In the genomic region with DNA sequence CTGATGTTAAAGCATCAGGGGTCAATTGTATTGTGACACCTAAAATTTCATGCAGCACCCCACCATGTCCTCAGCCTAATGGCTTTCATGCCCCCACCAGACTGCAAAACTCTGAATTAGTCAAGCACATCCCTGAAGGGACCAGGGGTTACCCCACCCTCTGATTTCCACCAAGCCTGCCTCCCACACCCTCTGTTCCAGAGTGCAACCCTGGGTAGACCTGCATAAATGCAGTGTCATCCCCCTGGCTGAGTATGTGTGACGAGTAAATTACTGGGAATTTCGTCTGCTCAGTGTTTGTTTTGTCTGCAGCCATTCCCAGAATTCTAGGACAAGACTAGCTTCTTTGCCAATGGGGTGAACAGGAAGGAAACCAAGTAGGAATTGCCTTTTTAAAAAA, we compare ENCODE assay signal across 8 cellular contexts.
DNase-seq lines count a peak whose midpoint lies in the region; ATAC-seq and TF ChIP-seq lines count a peak whose summit lies in the region.
"Not testable (repeated sequence)": the region's sequence is repeated elsewhere in the genome, so short reads cannot be mapped to it uniquely, and the experiment has no call there.

No MANE protein-coding gene starts in this region.

- not testable (repeated sequence) for H3K27ac Mint-ChIP-seq in natural killer cell treated with Interleukin-12 subunit alpha and Interleukin-12 subunit beta and Interleukin-15 and Interleukin-18, amount 100 ng/mL, for 72 hours; stimulated activated memory B cell treated with anti-CD40 and anti-IgM and Interleukin-4, amounts not matched to agents 10 μg/mL and 1 μg/mL and 100 μg/mL, for 72 hours

- not testable (repeated sequence) for H3K4me3 ChIP-seq in SJCRH30; right cardiac atrium (ENCODE audit: low read length); right lobe of liver; aorta (ENCODE audit: low read length in 2 of 2)

- not testable (repeated sequence) for H3K27ac ChIP-seq in SJCRH30; right cardiac atrium (ENCODE audit: low read length); right lobe of liver; aorta (ENCODE audit: low read depth in 1 of 2, low read length in 2 of 2)

- peak; percentile 72 for ATAC-seq in esophagus mucosa
- peak; percentile 68 to 70 for ATAC-seq in right cardiac atrium
- ATAC-seq in right lobe of liver = peak in 3 of 4 donors; percentile 26 to 72 (median 48)
- peak; percentile 45 to 66 for ATAC-seq in natural killer cell treated with Interleukin-12 subunit alpha and Interleukin-12 subunit beta and Interleukin-15 and Interleukin-18, amount 100 ng/mL, for 72 hours
- peak; percentile 72 for ATAC-seq in stimulated activated memory B cell treated with anti-CD40 and anti-IgM and Interleukin-4, amounts not matched to agents 10 μg/mL and 1 μg/mL and 100 μg/mL, for 72 hours
- ATAC-seq in aorta (ENCODE audit: low FRiP score) = peak; percentile 90

- TF ChIP-seq POLR2A in right lobe of liver (IDR thresholded peaks at IDR 0.05) = not testable (repeated sequence)

- H3K4me1 ChIP-seq in SJCRH30; right cardiac atrium (ENCODE audit: control insufficient read depth, insufficient read depth, low read length); right lobe of liver; aorta (ENCODE audit: control insufficient read depth in 1 of 2, insufficient read depth in 2 of 2, low read length in 2 of 2): not testable (repeated sequence)

- not testable (repeated sequence) for TF ChIP-seq CTCF in right lobe of liver (IDR thresholded peaks at IDR 0.05)

- H3K9me3 ChIP-seq in SJCRH30 (replicated peaks); right cardiac atrium (ENCODE audit: control insufficient read depth, low read length); right lobe of liver; aorta (ENCODE audit: control insufficient read depth, low read length): not testable (repeated sequence)

- H3K4me3 Mint-ChIP-seq in natural killer cell treated with Interleukin-12 subunit alpha and Interleukin-12 subunit beta and Interleukin-15 and Interleukin-18, amount 100 ng/mL, for 72 hours; stimulated activated memory B cell treated with anti-CD40 and anti-IgM and Interleukin-4, amounts not matched to agents 10 μg/mL and 1 μg/mL and 100 μg/mL, for 72 hours: not testable (repeated sequence)

- H3K27me3 ChIP-seq in SJCRH30; right cardiac atrium (ENCODE audit: control insufficient read depth, insufficient read depth); right lobe of liver; aorta (ENCODE audit: control insufficient read depth in 1 of 2, insufficient read depth in 2 of 2, low read length in 1 of 2): not testable (repeated sequence)

- H3K4me1 Mint-ChIP-seq in natural killer cell treated with Interleukin-12 subunit alpha and Interleukin-12 subunit beta and Interleukin-15 and Interleukin-18, amount 100 ng/mL, for 72 hours (ENCODE audit: low read depth in 2 of 2); stimulated activated memory B cell treated with anti-CD40 and anti-IgM and Interleukin-4, amounts not matched to agents 10 μg/mL and 1 μg/mL and 100 μg/mL, for 72 hours: not testable (repeated sequence)

- intact Hi-C loops in right cardiac atrium (cut with DNase I) (loop anchor here in 2 of 4 donors (10.0 kb wide), 1 partner anchor 754 kb away; no protein-coding TSS in a partner anchor), right lobe of liver (cut with DNase I) (loop anchor here in 1 of 2 donors (5.0 kb wide), 1 partner anchor 762 kb away; no protein-coding TSS in a partner anchor)
- intact Hi-C loops in aorta (cut with DNase I) = not testable (repeated sequence)

- DNase-seq in Daoy (ENCODE audit: low read depth) (peak; percentile 73), SJCRH30 (peak; percentile 67 to 70)
- not testable (repeated sequence) for DNase-seq in right cardiac atrium; right lobe of liver; natural killer cell treated with Interleukin-12 subunit alpha and Interleukin-12 subunit beta and Interleukin-15 and Interleukin-18, amount 100 ng/mL, for 72 hours (ENCODE audit: low spot score); aorta

- 11% methylated on average over 2 of the region's 2 CpGs for WGBS in right cardiac atrium
- 6% methylated on average over 2 of the region's 2 CpGs for WGBS in right lobe of liver (ENCODE audit: insufficient coverage, low coverage, low lambda C conversion rate, missing lambda C conversion rate)
- WGBS in aorta, 2 donors = 15 to 18% methylated on average over 2 of the region's 2 CpGs

- not testable (repeated sequence) for H3K36me3 ChIP-seq in SJCRH30; right lobe of liver; aorta (ENCODE audit: control insufficient read depth in 1 of 2, insufficient read depth in 2 of 2, low read length in 1 of 2)

- H3K27me3 Mint-ChIP-seq in natural killer cell treated with Interleukin-12 subunit alpha and Interleukin-12 subunit beta and Interleukin-15 and Interleukin-18, amount 100 ng/mL, for 72 hours; stimulated activated memory B cell treated with anti-CD40 and anti-IgM and Interleukin-4, amounts not matched to agents 10 μg/mL and 1 μg/mL and 100 μg/mL, for 72 hours: not testable (repeated sequence)

- peaks cover 48% of the 10 kb centered on the region for H3K9me3 Mint-ChIP-seq in natural killer cell treated with Interleukin-12 subunit alpha and Interleukin-12 subunit beta and Interleukin-15 and Interleukin-18, amount 100 ng/mL, for 72 hours
- H3K9me3 Mint-ChIP-seq in stimulated activated memory B cell treated with anti-CD40 and anti-IgM and Interleukin-4, amounts not matched to agents 10 μg/mL and 1 μg/mL and 100 μg/mL, for 72 hours = not testable (repeated sequence)

- H3K36me3 Mint-ChIP-seq in natural killer cell treated with Interleukin-12 subunit alpha and Interleukin-12 subunit beta and Interleukin-15 and Interleukin-18, amount 100 ng/mL, for 72 hours; stimulated activated memory B cell treated with anti-CD40 and anti-IgM and Interleukin-4, amounts not matched to agents 10 μg/mL and 1 μg/mL and 100 μg/mL, for 72 hours: not testable (repeated sequence)
